8 cellular contexts compared by ENCODE assay signal in genomic region chr12:82688035-82688501, GRCh38. TPM values are rescaled to one million over a fixed set of nuclear protein-coding genes. Genes with fewer than 3 reads are reported as not detected.
A peak's percentile ranks its signal among the peaks of the same experiment; 100 is the strongest.
DNase-seq lines count a peak whose midpoint lies in the region; ATAC-seq and TF ChIP-seq lines count a peak whose summit lies in the region.

No MANE protein-coding gene starts in this region.

- H3K4me3 ChIP-seq in AG04450 (ENCODE audit: low read depth, low read length) (peak overlapping the region; percentile 91), GM23248 (peak overlapping the region; percentile 98), rectal smooth muscle tissue (ENCODE audit: low read length) (peak overlapping the region; percentile 99)

- H2AFZ ChIP-seq in GM23248 = peak overlapping the region; percentile 94

- H3K9me2 ChIP-seq in GM23248 (ENCODE audit: insufficient read depth) = no peaks in the 10 kb centered on the region

- H3K9ac ChIP-seq in GM23248 = peak overlapping the region; percentile 47
- H3K9ac ChIP-seq in rectal smooth muscle tissue (ENCODE audit: low read length) = peak overlapping the region; percentile 19

- no peaks in the 10 kb centered on the region for H4K20me1 ChIP-seq in GM23248 (ENCODE audit: insufficient read depth)

- no peaks in the 10 kb centered on the region for H3K36me3 Mint-ChIP-seq in T-helper 2 cell treated with Interferon-gamma antibody and Interleukin-4, amounts not matched to agents 5 μg/mL and 100 μg/mL, for 36 hours (ENCODE audit: low read depth)

- H3K27ac ChIP-seq in AG04450 (ENCODE audit: low read depth, low read length) (no peak overlapping the region), GM23248 (no peak overlapping the region), foreskin keratinocyte (no peak overlapping the region), rectal smooth muscle tissue (ENCODE audit: low read depth, low read length) (peak overlapping the region; percentile 98)

- no peak for DNase-seq in AG04450 (ENCODE audit: low read depth, low spot score)
- peak; percentile 42 for DNase-seq in GM23248
- DNase-seq in T-helper 2 cell treated with Interferon-gamma antibody and Interleukin-4, amounts not matched to agents 5 μg/mL and 100 μg/mL, for 36 hours (ENCODE audit: low spot score) = no peak
- DNase-seq in foreskin keratinocyte = peak; percentile 4 to 11
- no peak for DNase-seq in GOT3 (lab: John Stamatoyannopoulos, UW)
- no peak for DNase-seq in NCI-H2227 treated with DMSO at 0.1 percent for 48 hours (lab: John Stamatoyannopoulos, UW)

- no peaks in the 10 kb centered on the region for H3K27me3 ChIP-seq in AG04450 (ENCODE audit: control insufficient read depth, insufficient read depth, low read length)
- H3K27me3 ChIP-seq in GM23248 (replicated peaks; ENCODE audit: insufficient read depth) = peaks cover 4% of the 10 kb centered on the region; the same call in 1 of the 2 replicates
- H3K27me3 ChIP-seq in foreskin keratinocyte = no peaks in the 10 kb centered on the region
- peaks cover 2% of the 10 kb centered on the region for H3K27me3 ChIP-seq in rectal smooth muscle tissue (ENCODE audit: control insufficient read depth, insufficient read depth, low read length)

- peaks cover 12% of the 10 kb centered on the region for H3K27me3 Mint-ChIP-seq in T-helper 2 cell treated with Interferon-gamma antibody and Interleukin-4, amounts not matched to agents 5 μg/mL and 100 μg/mL, for 36 hours (ENCODE audit: low read depth)

- peaks cover 5% of the 10 kb centered on the region for H3K4me1 ChIP-seq in GM23248 (ENCODE audit: insufficient read depth)
- H3K4me1 ChIP-seq in foreskin keratinocyte = no peaks in the 10 kb centered on the region
- peaks cover 8% of the 10 kb centered on the region for H3K4me1 ChIP-seq in rectal smooth muscle tissue (ENCODE audit: control insufficient read depth, insufficient read depth, low read length)

- in situ Hi-C loops in GM23248 (cut with MboI) = loop anchor here (25.0 kb wide), 2 partner anchors 1699 to 1799 kb away; no protein-coding TSS in a partner anchor

- H3K27ac Mint-ChIP-seq in T-helper 2 cell treated with Interferon-gamma antibody and Interleukin-4, amounts not matched to agents 5 μg/mL and 100 μg/mL, for 36 hours = peak overlapping the region; percentile 89

- peak overlapping the region; percentile 90 for H3K4me2 ChIP-seq in GM23248 (ENCODE audit: unreplicated experiment)

- peak overlapping the region; percentile 98 for H3K4me3 Mint-ChIP-seq in T-helper 2 cell treated with Interferon-gamma antibody and Interleukin-4, amounts not matched to agents 5 μg/mL and 100 μg/mL, for 36 hours

- ATAC-seq in foreskin keratinocyte (no peak), GM21619 (IDR thresholded peaks at IDR 0.05; ENCODE audit: unreplicated experiment) (no peak)

- H3K9me3 ChIP-seq in AG04450 (ENCODE audit: control insufficient read depth, insufficient read depth, low read length) (no peaks in the 10 kb centered on the region; the same call in 1 of the 2 replicates), GM23248 (ENCODE audit: low read depth) (no peaks in the 10 kb centered on the region)

- 0 out of 2 replicates have a peak, but pooled peaks cover 4% of the 10 kb centered on the region for H3K79me2 ChIP-seq in GM23248 (ENCODE audit: insufficient read depth)

- POLR2A ChIA-PET in AG04450 (lab: Yijun Ruan, JAX) = no interaction called here

- peaks cover 17% of the 10 kb centered on the region for H3K4me1 Mint-ChIP-seq in T-helper 2 cell treated with Interferon-gamma antibody and Interleukin-4, amounts not matched to agents 5 μg/mL and 100 μg/mL, for 36 hours (ENCODE audit: low read depth)

- TF ChIP-seq CTCF in AG04450 (IDR thresholded peaks at IDR 0.05; ENCODE audit: low read depth, low read length) (peak; percentile 11; the same call in 1 of the 2 replicates), foreskin keratinocyte (conservative IDR thresholded peaks at IDR 0.05) (peak; percentile 21)

- CTCF ChIA-PET in AG04450 (lab: Charles Lee) = no interaction called here

- no peaks in the 10 kb centered on the region for H3K9me3 Mint-ChIP-seq in T-helper 2 cell treated with Interferon-gamma antibody and Interleukin-4, amounts not matched to agents 5 μg/mL and 100 μg/mL, for 36 hours

- 1 to 2% methylated on average over 12 of the region's 12 CpGs for WGBS in GM23248 (ENCODE audit: low coverage in 1 of 2, low lambda C conversion rate in 2 of 2, missing lambda C conversion rate in 2 of 2), 2 experiments

- no peaks in the 10 kb centered on the region for H3F3A ChIP-seq in GM23248 (ENCODE audit: insufficient read depth)

- H3K36me3 ChIP-seq in GM23248 (ENCODE audit: low read depth) = no peaks in the 10 kb centered on the region
- no peaks in the 10 kb centered on the region for H3K36me3 ChIP-seq in rectal smooth muscle tissue (ENCODE audit: control insufficient read depth, insufficient read depth, low read length)

RNA-seq across cellular contexts. Expression of gene TMTC2, which starts 1.4 kb away (rescaled TPM):
- polyA plus RNA-seq in AG04450 (2011; rRNA removed) (1.6 and 1.8 TPM in 2 replicates), GM23248 (2016; fragmentation: Nextera tagmentation; extraction: Ambion mirVana) (0.36 and 0.58 TPM in 2 replicates), foreskin keratinocyte (0.67 and 1.1 TPM in 2 replicates)
- 4.4 and 5.1 TPM in 2 replicates for polyA minus RNA-seq in AG04450 (2011; rRNA and poly(A)+ RNA removed)
- 3.5 and 5.6 TPM in 2 replicates for total RNA-seq in GM23248 (2014; rRNA removed; shearing (Covaris generic))
- total RNA-seq in foreskin keratinocyte = 2.7 and 3.4 TPM in 2 replicates

Comparison
In these comparisons a context has a peak if more than half of its experiments do, and no peak if none do; other contexts are left out.
1. DNase-seq: peak in GM23248 (single experiment) and foreskin keratinocyte (2 of 2); none in AG04450 (single experiment), T-helper 2 cell treated with Interferon-gamma antibody and Interleukin-4, amounts not matched to agents 5 μg/mL and 100 μg/mL, for 36 hours (single experiment), GOT3 (single experiment) and NCI-H2227 treated with DMSO at 0.1 percent for 48 hours (single experiment).
2. Peak in every context shown above with its lines, with median percentiles within 50 percentile points of each other: H3K4me3 ChIP-seq.